ENCODE assay signal across 8 cellular contexts in the genomic region with DNA sequence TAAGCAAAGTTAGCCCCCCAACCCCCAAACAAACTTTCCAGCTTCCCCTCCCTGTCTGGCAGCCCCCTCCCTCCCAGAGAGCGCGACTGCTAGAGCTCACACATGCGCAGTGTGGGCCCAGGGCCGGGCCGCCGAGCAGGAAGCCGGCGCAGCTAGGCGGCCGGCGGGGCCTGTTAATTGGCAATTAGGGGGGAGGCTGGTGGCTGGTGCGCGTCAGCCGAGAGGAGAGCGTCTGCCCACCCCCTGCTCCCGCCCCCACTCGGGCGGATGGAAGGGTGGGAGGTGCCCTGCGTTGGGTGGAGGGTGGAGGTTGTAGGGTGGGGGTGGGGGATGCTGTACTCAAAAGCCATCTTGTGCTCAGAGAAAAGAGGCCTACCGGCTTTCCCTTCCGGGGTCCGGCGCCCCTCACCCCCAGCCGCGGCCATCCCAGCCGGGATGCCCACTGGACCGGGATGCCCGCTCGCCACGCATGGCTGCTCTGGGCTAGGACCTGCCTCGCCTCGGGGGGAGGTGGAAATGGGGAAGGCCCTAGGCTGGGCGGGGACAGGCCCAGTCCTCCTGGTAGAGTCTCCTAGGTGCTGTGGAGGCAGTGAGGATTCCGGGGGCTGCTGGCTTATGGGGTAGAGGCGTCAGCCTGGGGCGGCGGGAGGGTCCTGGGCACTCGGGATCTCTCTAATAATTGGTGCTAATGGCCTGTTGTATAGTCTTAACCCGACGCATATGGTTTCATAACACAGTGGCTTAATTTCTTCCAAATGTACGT. TPM values are rescaled to one million over a fixed set of nuclear protein-coding genes. Genes with fewer than 3 reads are reported as not detected.
DNase-seq lines count a peak whose midpoint lies in the region; ATAC-seq and TF ChIP-seq lines count a peak whose summit lies in the region.

No MANE protein-coding gene starts in this region.

- intact Hi-C loops in left lung (cut with DNase I), result no loop called here

- no peaks in the 10 kb centered on the region for H3K36me3 ChIP-seq in left lung

- TF ChIP-seq CTCF in left lung (IDR thresholded peaks at IDR 0.05), result no peak

- H3K9me3 ChIP-seq in left lung, result no peaks in the 10 kb centered on the region

- H3K27ac ChIP-seq in left lung, result no peak overlapping the region

- peaks cover 88 to 100% of the 10 kb centered on the region in 2 donors for H3K27me3 ChIP-seq in left lung

- ATAC-seq in GM18511 (IDR thresholded peaks at IDR 0.05; ENCODE audit: unreplicated experiment), result peak; percentile 91
- peak; percentile 56 for ATAC-seq in HG02973 (IDR thresholded peaks at IDR 0.05; ENCODE audit: unreplicated experiment)
- ATAC-seq in left lung, result peak; percentile 86

- DNase-seq in 8988T (peak; percentile 95), NCI-H2107 treated with DMSO at 0.1 percent for 48 hours (lab: John Stamatoyannopoulos, UW; ENCODE audit: unreplicated experiment) (peak; percentile 65), cerebellar cortex (ENCODE audit: low spot score) (peak; percentile 88), left lung (peak; percentile 76 to 88)
- peak; percentile 20 to 56 (median 50) for DNase-seq in activated CD4-positive, CD25-positive, alpha-beta regulatory T cell (lab: John Stamatoyannopoulos, UW)
- peak; percentile 73 to 78 for DNase-seq in stimulated activated CD4-positive, alpha-beta T cell treated with anti-CD3 and anti-CD28 coated beads, Interleukin-4, amount 100 ng/mL, for 4 hours

- peaks cover 0 to 22% of the 10 kb centered on the region in 2 donors for H3K4me1 ChIP-seq in left lung

- H3K4me3 ChIP-seq in left lung, result peak overlapping the region; percentile 25 to 28

RNA-seq across cellular contexts. Expression of gene HOXC8, which starts 9.2 kb away (rescaled TPM):
- total RNA-seq in left lung, result under 1 TPM in 1 of 2 donors, not detected in 1; 0.12 TPM

RNA-seq across cellular contexts. Expression of gene HOXC6, which starts 10.2 kb away (rescaled TPM):
- under 1 TPM; 0.93 to 0.97 TPM for total RNA-seq in left lung

RNA-seq across cellular contexts. Expression of gene HOXC5, which starts 14.8 kb away (rescaled TPM):
- total RNA-seq in left lung, result under 1 TPM; 0.18 to 0.32 TPM

RNA-seq across cellular contexts. Expression of gene HOXC9, which starts 18.1 kb away (rescaled TPM):
- under 1 TPM in 1 of 2 donors, not detected in 1; 0.32 TPM for total RNA-seq in left lung

RNA-seq across cellular contexts. Expression of gene HOXC10, which starts 33.1 kb away (rescaled TPM):
- not detected for total RNA-seq in left lung
